Comparison of ENCODE assay signal across 8 cellular contexts in the genomic region with DNA sequence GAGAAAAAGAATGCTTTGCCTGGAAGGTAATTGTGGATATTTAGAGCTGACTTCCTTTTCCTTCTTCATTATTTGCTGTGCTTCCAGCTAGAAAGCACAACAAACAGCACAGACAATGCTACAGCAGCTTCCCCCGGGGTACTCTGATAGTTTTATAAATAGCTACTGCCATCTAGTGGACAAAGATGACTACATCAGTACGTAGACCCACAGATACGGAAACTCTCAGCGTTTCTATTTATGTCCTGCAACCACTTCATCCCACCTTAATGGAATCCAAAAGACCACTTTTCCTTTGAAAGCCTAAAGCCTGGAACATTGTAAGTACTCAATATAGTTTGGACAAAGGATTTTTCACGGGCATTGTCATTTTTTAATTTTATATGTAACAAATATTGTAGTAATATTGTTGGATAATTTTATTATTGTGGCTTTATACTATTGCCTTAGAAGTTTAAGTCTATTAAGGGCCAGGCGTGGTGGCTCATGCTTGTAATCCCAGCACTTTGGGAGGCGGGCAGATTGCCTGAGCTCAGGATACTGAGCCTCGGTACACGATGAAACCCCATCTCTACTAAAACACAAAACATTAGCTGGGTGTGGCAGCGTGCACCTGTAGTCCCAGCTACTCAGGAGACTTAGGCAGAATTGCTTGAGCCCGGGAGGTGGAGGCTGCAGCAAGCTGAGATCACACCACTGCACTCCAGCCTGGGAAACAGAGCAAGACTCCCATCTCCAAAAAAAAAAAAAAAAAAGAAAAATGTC. TPM values are rescaled to one million over a fixed set of nuclear protein-coding genes. Genes with fewer than 3 reads are reported as not detected.
DNase-seq lines count a peak whose midpoint lies in the region; ATAC-seq and TF ChIP-seq lines count a peak whose summit lies in the region.

No MANE protein-coding gene starts in this region.

- peak; percentile 79 for DNase-seq in EL
- DNase-seq in NCI-H524 treated with DMSO at 0.1 percent for 48 hours (lab: John Stamatoyannopoulos, UW), result peak; percentile 57
- peak; percentile 65 for DNase-seq in activated T-cell treated with anti-CD3 and anti-CD28 coated beads, Interleukin-2, amount 50 U/mL, for 48 hours
- peak; percentile 58 for DNase-seq in glomerular endothelial cell (ENCODE audit: extremely low read depth, low read depth, low spot score)
- no peak for DNase-seq in psoas muscle
- DNase-seq in effector CD4-positive, alpha-beta T cell, result no peak

- H3K4me3 ChIP-seq in psoas muscle, result no peak overlapping the region

- no peaks in the 10 kb centered on the region for H3K9me3 ChIP-seq in psoas muscle

- peaks cover 39% of the 10 kb centered on the region for H3K4me1 ChIP-seq in psoas muscle

- TF ChIP-seq CTCF in psoas muscle (IDR thresholded peaks at IDR 0.05), result peak; percentile 71

- ATAC-seq in GM21360 (IDR thresholded peaks at IDR 0.05; ENCODE audit: unreplicated experiment), result peak; percentile 67
- peak; percentile 73 for ATAC-seq in HG03575 (IDR thresholded peaks at IDR 0.05; ENCODE audit: extremely low read depth, insufficient number of reproducible peaks, low FRiP score, unreplicated experiment)
- ATAC-seq in psoas muscle, result peak; percentile 72 to 87 (median 80)

- H3K36me3 ChIP-seq in psoas muscle (ENCODE audit: insufficient read depth in 1 of 2, low read depth in 1 of 2), result peaks cover 28 to 69% of the 10 kb centered on the region in 2 donors

- H3K27me3 ChIP-seq in psoas muscle (ENCODE audit: insufficient read depth in 3 of 3, low read length in 2 of 3), result no peaks in the 10 kb centered on the region

- WGBS in psoas muscle, 3 donors, result 17 to 28% (median 19%) methylated on average over 11 of the region's 11 CpGs

- no peak overlapping the region for H3K27ac ChIP-seq in psoas muscle

- intact Hi-C loops in psoas muscle (cut with DNase I), result loop anchor here in 1 of 2 donors (5.0 to 10.0 kb wide), 2 partner anchors 197 to 400 kb away; a partner anchor contains a TSS

RNA-seq across cellular contexts. Expression of a gene that starts 7.5 kb away (rescaled TPM):
- total RNA-seq in glomerular endothelial cell (1,578 and 1,857 TPM in 2 replicates), psoas muscle (1,000 to 10,000 TPM; 1,127 to 2,415 (median 1,519) TPM)
- polyA plus RNA-seq in psoas muscle, result 1,000 to 10,000 TPM; 1,414 to 3,112 (median 2,704) TPM

Comparison
In these comparisons a context has a peak if more than half of its experiments do, and no peak if none do; other contexts are left out.
1. DNase-seq: peak in EL (single experiment), NCI-H524 treated with DMSO at 0.1 percent for 48 hours (single experiment), activated T-cell treated with anti-CD3 and anti-CD28 coated beads, Interleukin-2, amount 50 U/mL, for 48 hours (2 of 2) and glomerular endothelial cell (single experiment); none in psoas muscle (0 of 2) and effector CD4-positive, alpha-beta T cell (single experiment).
2. Peak in every context shown above with its lines, with median percentiles within 50 percentile points of each other: ATAC-seq.